ENCODE assay signal across 15 cellular contexts in the genomic region with DNA sequence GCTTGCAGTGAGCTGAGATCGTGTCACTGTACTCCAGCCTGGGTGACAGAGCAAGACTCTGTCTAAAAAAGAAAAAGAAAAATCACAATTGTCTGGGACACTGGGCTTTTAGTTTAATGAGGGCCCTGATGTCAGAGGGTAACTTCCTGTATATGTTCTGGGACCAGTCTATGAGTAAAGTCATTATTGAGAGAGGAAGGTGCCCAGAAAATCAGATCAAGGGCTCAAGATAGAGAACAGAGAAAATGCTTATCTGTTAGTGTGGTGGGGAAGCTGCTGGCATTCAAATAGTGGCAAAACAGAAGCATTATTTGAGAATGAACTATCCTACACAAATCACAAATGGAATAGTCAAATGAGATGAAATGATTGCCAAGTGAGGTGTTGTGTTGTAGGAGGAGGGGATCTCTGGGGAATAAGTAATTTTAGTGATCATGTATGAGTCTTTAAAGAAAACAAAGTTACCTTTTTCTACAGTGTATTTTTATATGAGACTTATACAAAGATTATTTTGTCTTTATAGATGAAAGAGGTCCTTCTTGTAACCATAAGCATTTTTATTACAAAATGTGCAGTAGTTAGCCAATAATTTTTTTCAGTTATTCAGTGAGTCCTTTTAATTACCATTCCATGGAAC. TPM values are rescaled to one million over a fixed set of nuclear protein-coding genes. Genes with fewer than 3 reads are reported as not detected.
DNase-seq lines count a peak whose midpoint lies in the region; ATAC-seq and TF ChIP-seq lines count a peak whose summit lies in the region.
"Had no signal": no experiment of that assay in that cellular context is flagged by ENCODE, and none has a peak within 500 bp of the region (broad histone marks: within the 10 kb centered on the region; RNA-seq: fewer than 3 reads in every experiment).

No MANE protein-coding gene starts in this region.

- H3K4me3 ChIP-seq in heart left ventricle (no peak overlapping the region), SK-N-MC (no peak overlapping the region)
- H3K4me3 ChIP-seq: left lung, Peyer's patch had no signal

- no peak for TF ChIP-seq CTCF in heart left ventricle (IDR thresholded peaks at IDR 0.05)

- no peak for TF ChIP-seq POLR2A in heart left ventricle (IDR thresholded peaks at IDR 0.05)

- peaks cover 61% of the 10 kb centered on the region for H3K36me3 Mint-ChIP-seq in dendritic cell treated with granulocyte-macrophage colony-stimulating factor and Interleukin-4, amounts not matched to agents 40 ng/mL and 50 ng/mL, for 4 days (ENCODE audit: low read depth)
- H3K36me3 Mint-ChIP-seq in stimulated activated effector memory CD8-positive, alpha-beta T cell treated with anti-CD3 and anti-CD28 coated beads, Interleukin-12 subunit alpha, Interleukin-12 subunit beta, amount 100 ng/mL, for 72 hours, result peaks cover 100% of the 10 kb centered on the region

- H3K4me1 Mint-ChIP-seq in dendritic cell treated with granulocyte-macrophage colony-stimulating factor and Interleukin-4, amounts not matched to agents 40 ng/mL and 50 ng/mL, for 4 days (ENCODE audit: low read depth), result peaks cover 63% of the 10 kb centered on the region
- H3K4me1 Mint-ChIP-seq in stimulated activated effector memory CD8-positive, alpha-beta T cell treated with anti-CD3 and anti-CD28 coated beads, Interleukin-12 subunit alpha, Interleukin-12 subunit beta, amount 100 ng/mL, for 72 hours, result peaks cover 55% of the 10 kb centered on the region

- H3K4me3 Mint-ChIP-seq in dendritic cell treated with granulocyte-macrophage colony-stimulating factor and Interleukin-4, amounts not matched to agents 40 ng/mL and 50 ng/mL, for 4 days, result no peak overlapping the region
- H3K4me3 Mint-ChIP-seq in stimulated activated effector memory CD8-positive, alpha-beta T cell treated with anti-CD3 and anti-CD28 coated beads, Interleukin-12 subunit alpha, Interleukin-12 subunit beta, amount 100 ng/mL, for 72 hours, result peak overlapping the region; percentile 43

- peaks cover 14 to 82% (median 48%) of the 10 kb centered on the region in 12 donors for H3K4me1 ChIP-seq in heart left ventricle

- H3K27me3 ChIP-seq in heart left ventricle, result no peaks in the 10 kb centered on the region
- H3K27me3 ChIP-seq: left lung, Peyer's patch had no signal

- H3K36me3 ChIP-seq in heart left ventricle, result peaks cover 0 to 74% (median 47%) of the 10 kb centered on the region in 9 donors
- peaks cover 45% of the 10 kb centered on the region; the same call in 1 of the 2 replicates for H3K36me3 ChIP-seq in SK-N-MC (ENCODE audit: insufficient read depth, low read length)

- H3K27ac ChIP-seq in heart left ventricle (peak overlapping the region in 11 of 12 donors; percentile 6 to 83 (median 48)), SK-N-MC (peak overlapping the region; percentile 36; the same call in 1 of the 2 replicates)
- H3K27ac ChIP-seq: left lung, Peyer's patch had no signal

- ATAC-seq in heart left ventricle (no peak), left cardiac atrium (no peak), HG03097 (IDR thresholded peaks at IDR 0.05; ENCODE audit: low FRiP score, unreplicated experiment) (no peak)
- peak; percentile 47 for ATAC-seq in stimulated activated effector memory CD8-positive, alpha-beta T cell treated with anti-CD3 and anti-CD28 coated beads, Interleukin-12 subunit alpha, Interleukin-12 subunit beta, amount 100 ng/mL, for 72 hours
- ATAC-seq: left lung had no signal

- H3K27ac Mint-ChIP-seq in dendritic cell treated with granulocyte-macrophage colony-stimulating factor and Interleukin-4, amounts not matched to agents 40 ng/mL and 50 ng/mL, for 4 days, result peak overlapping the region; percentile 22
- peak overlapping the region; percentile 82 for H3K27ac Mint-ChIP-seq in stimulated activated effector memory CD8-positive, alpha-beta T cell treated with anti-CD3 and anti-CD28 coated beads, Interleukin-12 subunit alpha, Interleukin-12 subunit beta, amount 100 ng/mL, for 72 hours

- DNase-seq in heart left ventricle (no peak), left cardiac atrium (no peak), SK-N-MC (ENCODE audit: low read depth, low spot score) (no peak), dedifferentiated amniotic fluid mesenchymal stem cell (ENCODE audit: extremely low spot score) (no peak), DMS53 treated with DMSO at 0.1 percent for 48 hours (lab: John Stamatoyannopoulos, UW; ENCODE audit: unreplicated experiment) (no peak)
- no peak for DNase-seq in stimulated activated effector memory CD8-positive, alpha-beta T cell treated with anti-CD3 and anti-CD28 coated beads, Interleukin-12 subunit alpha, Interleukin-12 subunit beta, amount 100 ng/mL, for 72 hours (ENCODE audit: low spot score in 2 of 2)
- DNase-seq: activated effector memory CD4-positive, alpha-beta T cell treated with Interleukin-2 at 50 U/mL for 16 hours; DMS 273 treated with DMSO at 0.1 percent for 48 hours; effector memory CD4-positive, alpha-beta T cell; IMR-90; left lung; NCI-H748 treated with DMSO at 0.1 percent for 48 hours; Peyer's patch had no signal

- no peaks in the 10 kb centered on the region for H3K9me3 Mint-ChIP-seq in dendritic cell treated with granulocyte-macrophage colony-stimulating factor and Interleukin-4, amounts not matched to agents 40 ng/mL and 50 ng/mL, for 4 days
- H3K9me3 Mint-ChIP-seq in stimulated activated effector memory CD8-positive, alpha-beta T cell treated with anti-CD3 and anti-CD28 coated beads, Interleukin-12 subunit alpha, Interleukin-12 subunit beta, amount 100 ng/mL, for 72 hours, result no peaks in the 10 kb centered on the region

- H3K9me3 ChIP-seq in heart left ventricle (no peaks in the 10 kb centered on the region), SK-N-MC (ENCODE audit: low read depth, low read length) (no peaks in the 10 kb centered on the region)
- H3K9me3 ChIP-seq: left lung, Peyer's patch had no signal

- 35 to 45% (median 40%) methylated on average over 1 of the region's 1 CpG for WGBS in heart left ventricle, 4 donors

- no peaks in the 10 kb centered on the region for H3K27me3 Mint-ChIP-seq in dendritic cell treated with granulocyte-macrophage colony-stimulating factor and Interleukin-4, amounts not matched to agents 40 ng/mL and 50 ng/mL, for 4 days

- intact Hi-C loops in heart left ventricle (cut with DNase I) (no loop called here), left cardiac atrium (cut with DNase I) (no loop called here)
- intact Hi-C loops in dendritic cell treated with granulocyte-macrophage colony-stimulating factor and Interleukin-4, amounts not matched to agents 40 ng/mL and 50 ng/mL, for 4 days (cut with micrococcal nuclease), result no loop called here

- H3K9ac ChIP-seq in SK-N-MC (ENCODE audit: insufficient read length), result no peak overlapping the region

RNA-seq across cellular contexts. Expression of a gene that starts 13.4 kb away (rescaled TPM):
- 100 to 1,000 TPM in 8 of 9 donors, 10 to 100 TPM in 1; 87.7 to 223 (median 126) TPM for total RNA-seq in heart left ventricle
- 10 to 100 TPM; 77.6 to 79.3 TPM for polyA plus RNA-seq in heart left ventricle
- 100 to 1,000 TPM in 1 of 2 donors, 10 to 100 TPM in 1; 88.0 to 104 TPM for total RNA-seq in left cardiac atrium

RNA-seq across cellular contexts. Expression of a gene that starts 33.4 kb away (rescaled TPM):
- total RNA-seq in heart left ventricle (100 to 1,000 TPM in 2 of 9 donors, 10 to 100 TPM in 7; 44.6 to 176 (median 69.5) TPM), left cardiac atrium (10 to 100 TPM; 53.4 to 55.6 TPM)
- 10 to 100 TPM; 50.5 to 65.7 TPM for polyA plus RNA-seq in heart left ventricle

RNA-seq across cellular contexts. Expression of a gene that starts 58.0 kb away (rescaled TPM):
- 10 to 100 TPM; 22.1 to 42.7 (median 34.0) TPM for total RNA-seq in heart left ventricle
- polyA plus RNA-seq in heart left ventricle, result 10 to 100 TPM; 19.0 to 27.0 TPM
- 10 to 100 TPM; 32.8 to 33.9 TPM for total RNA-seq in left cardiac atrium
